Comparison of ENCODE assay signal across 8 cellular contexts in the genomic region with DNA sequence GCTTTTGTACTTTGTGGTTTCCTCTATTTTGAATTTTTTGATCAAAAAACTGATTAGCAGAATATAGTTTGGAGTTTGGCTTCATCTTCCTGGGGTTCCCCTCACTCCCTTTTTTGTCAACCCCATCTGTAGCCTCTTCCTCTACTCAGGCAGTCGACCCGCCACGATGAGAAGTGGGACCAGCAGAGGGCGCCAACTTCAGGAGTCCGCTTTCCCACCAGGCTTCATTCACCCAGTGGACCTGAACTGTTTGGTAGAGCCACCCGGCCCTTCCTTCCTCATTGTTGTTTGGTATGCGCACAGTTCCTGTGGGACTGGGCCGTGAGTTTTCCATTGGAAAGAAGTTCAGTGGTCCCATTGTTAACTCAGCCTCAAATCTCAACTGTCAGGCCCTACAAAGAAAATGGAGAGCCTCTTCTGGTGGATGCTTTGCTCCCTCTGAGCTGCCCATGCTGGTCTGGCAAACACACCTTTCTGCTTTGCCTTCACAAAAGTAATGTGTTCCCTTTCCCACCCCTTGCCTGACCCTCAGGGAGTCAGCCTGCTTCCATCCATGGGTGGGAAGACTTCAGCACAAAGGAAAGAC. TPM values are rescaled to one million over a fixed set of nuclear protein-coding genes. Genes with fewer than 3 reads are reported as not detected.
DNase-seq lines count a peak whose midpoint lies in the region; ATAC-seq and TF ChIP-seq lines count a peak whose summit lies in the region.

No MANE protein-coding gene starts in this region.

- H3K27me3 Mint-ChIP-seq in activated T-cell treated with anti-CD3 and anti-CD28 coated beads, Interleukin-2, amount 50 U/mL, for 72 hours (ENCODE audit: low read depth): no peaks in the 10 kb centered on the region

- WGBS in suprapubic skin: 33% methylated on average over 8 of the region's 8 CpGs

- peaks cover 26 to 48% of the 10 kb centered on the region in 2 donors for H3K36me3 Mint-ChIP-seq in activated T-cell treated with anti-CD3 and anti-CD28 coated beads, Interleukin-2, amount 50 U/mL, for 72 hours (ENCODE audit: insufficient read depth in 2 of 2)

- H3K4me1 ChIP-seq in suprapubic skin: no peaks in the 10 kb centered on the region

- peak; percentile 42 to 62 for ATAC-seq in activated T-cell treated with anti-CD3 and anti-CD28 coated beads, Interleukin-2, amount 50 U/mL, for 72 hours (replicated peaks in 1 of 2)
- peak; percentile 51 for ATAC-seq in omental fat pad (ENCODE audit: low FRiP score)

- H3K9me3 Mint-ChIP-seq in activated T-cell treated with anti-CD3 and anti-CD28 coated beads, Interleukin-2, amount 50 U/mL, for 72 hours: no peaks in the 10 kb centered on the region

- no peak for TF ChIP-seq EP300 in suprapubic skin (IDR thresholded peaks at IDR 0.05)

- peaks cover 67% of the 10 kb centered on the region for H3K36me3 ChIP-seq in suprapubic skin

- H3K4me3 ChIP-seq in GM12875 (ENCODE audit: low read depth, low read length): no peak overlapping the region
- H3K4me3 ChIP-seq in suprapubic skin: no peak overlapping the region

- no peaks in the 10 kb centered on the region for H3K27me3 ChIP-seq in suprapubic skin

- DNase-seq in OCI-M1 (lab: John Stamatoyannopoulos, UW): peak; percentile 65
- peak; percentile 81 to 82 for DNase-seq in activated T-cell treated with anti-CD3 and anti-CD28 coated beads, Interleukin-2, amount 50 U/mL, for 72 hours
- peak; percentile 45 for DNase-seq in fibroblast of peridontal ligament (ENCODE audit: extremely low read depth)
- peak; percentile 76 for DNase-seq in omental fat pad (ENCODE audit: low spot score)
- DNase-seq in suprapubic skin (ENCODE audit: low spot score in 2 of 2): peak; percentile 79 to 88
- DNase-seq in kidney glomerular epithelial cell (lab: John Stamatoyannopoulos, UW): no peak

- H3K4me1 Mint-ChIP-seq in activated T-cell treated with anti-CD3 and anti-CD28 coated beads, Interleukin-2, amount 50 U/mL, for 72 hours (ENCODE audit: low read depth): peaks cover 78% of the 10 kb centered on the region

- H3K27ac ChIP-seq in 22Rv1: no peak overlapping the region
- no peak overlapping the region for H3K27ac ChIP-seq in suprapubic skin

- TF ChIP-seq POLR2A in suprapubic skin (IDR thresholded peaks at IDR 0.05): no peak

- TF ChIP-seq CTCF in 22Rv1 (IDR thresholded peaks at IDR 0.05): peak; percentile 97
- TF ChIP-seq CTCF in GM12875 (IDR thresholded peaks at IDR 0.05; ENCODE audit: borderline replicate concordance, insufficient read depth, low read depth, low read length): peak; percentile 83
- TF ChIP-seq CTCF in omental fat pad (IDR thresholded peaks at IDR 0.05): peak in 1 of 3 donors; percentile 49
- TF ChIP-seq CTCF in suprapubic skin (IDR thresholded peaks at IDR 0.05): peak; percentile 36 to 71

- no peaks in the 10 kb centered on the region for H3K9me3 ChIP-seq in suprapubic skin

- H3K4me3 Mint-ChIP-seq in activated T-cell treated with anti-CD3 and anti-CD28 coated beads, Interleukin-2, amount 50 U/mL, for 72 hours: peak overlapping the region; percentile 70 to 84

- H3K27ac Mint-ChIP-seq in activated T-cell treated with anti-CD3 and anti-CD28 coated beads, Interleukin-2, amount 50 U/mL, for 72 hours: peak overlapping the region; percentile 97

RNA-seq across cellular contexts. Expression of gene TMBIM6, which starts 21.7 kb away (rescaled TPM):
- 100 to 1,000 TPM; 755 to 785 TPM for total RNA-seq in activated T-cell treated with anti-CD3 and anti-CD28 coated beads, Interleukin-2, amount 50 U/mL, for 72 hours
- 100 to 1,000 TPM; 337 to 481 (median 397) TPM for total RNA-seq in omental fat pad
- 100 to 1,000 TPM; 292 to 468 (median 377) TPM for total RNA-seq in suprapubic skin

RNA-seq across cellular contexts. Expression of gene FMNL3, which starts 55.9 kb away (rescaled TPM):
- total RNA-seq in activated T-cell treated with anti-CD3 and anti-CD28 coated beads, Interleukin-2, amount 50 U/mL, for 72 hours: 10 to 100 TPM; 40.6 to 42.0 TPM
- 10 to 100 TPM in 3 of 4 donors, 1 to 10 TPM in 1; 5.7 to 28.8 (median 22.1) TPM for total RNA-seq in omental fat pad
- total RNA-seq in suprapubic skin: 1 to 10 TPM; 3.2 to 8.4 (median 6.7) TPM
